In genomic region chr11:1695548-1696108, GRCh38 we compare ENCODE assay signal across 1 cellular context.
TF ChIP-seq lines count a peak whose summit lies in the region.

No MANE protein-coding gene starts in this region.

TF ChIP-seq in H1, 55 proteins besides CTCF, POLR2A, EP300 and RAD21:
- TF ChIP-seq RXRA (IDR thresholded peaks at IDR 0.05; ENCODE audit: insufficient read depth, low read depth, low read length) = no peak
- no peak for TF ChIP-seq CBX5 (IDR thresholded peaks at IDR 0.05; ENCODE audit: low read depth, low read length)
- no peak for TF ChIP-seq BCL11A (IDR thresholded peaks at IDR 0.05; ENCODE audit: low read depth in 2 of 2, low read length in 2 of 2)
- no peak for TF ChIP-seq USF2 (IDR thresholded peaks at IDR 0.05; ENCODE audit: low read length)
- no peak for TF ChIP-seq POU5F1 (IDR thresholded peaks at IDR 0.05; ENCODE audit: low read depth, low read length)
- TF ChIP-seq EGR1 (IDR thresholded peaks at IDR 0.05; ENCODE audit: borderline replicate concordance, low read depth, low read length) = no peak
- no peak for TF ChIP-seq MAX (IDR thresholded peaks at IDR 0.05)
- no peak for TF ChIP-seq HDAC2 (IDR thresholded peaks at IDR 0.05; ENCODE audit: borderline replicate concordance in 1 of 2, low read depth in 2 of 2, low read length in 2 of 2)
- no peak for TF ChIP-seq JUN (IDR thresholded peaks at IDR 0.05; ENCODE audit: low read depth, low read length)
- no peak for TF ChIP-seq NRF1 (IDR thresholded peaks at IDR 0.05; ENCODE audit: low read depth, low read length)
- no peak for TF ChIP-seq SIX5 (IDR thresholded peaks at IDR 0.05; ENCODE audit: low read depth, low read length)
